ENCODE assay signal across 18 cellular contexts in the genomic region with DNA sequence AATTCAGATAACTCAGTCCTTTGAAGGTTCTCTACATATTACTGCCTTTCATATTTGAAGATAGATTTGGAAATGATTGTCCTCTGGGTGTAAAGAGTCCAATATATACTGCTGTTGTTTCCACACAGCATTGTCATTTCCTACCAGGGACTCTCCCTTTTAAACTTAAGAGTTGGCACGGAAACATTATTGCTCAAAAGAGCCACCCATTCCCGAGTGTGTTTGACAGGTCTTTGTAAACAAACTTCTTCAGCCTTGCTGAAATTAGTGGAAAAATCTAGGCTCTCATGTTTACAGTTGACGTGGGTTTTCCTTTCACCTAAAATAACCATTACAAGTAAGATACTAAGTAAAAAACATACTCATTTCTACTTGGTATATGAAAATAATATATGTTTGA.
A peak's percentile ranks its signal among the peaks of the same experiment; 100 is the strongest.
DNase-seq lines count a peak whose midpoint lies in the region; ATAC-seq and TF ChIP-seq lines count a peak whose summit lies in the region.
"Had no signal": no experiment of that assay in that cellular context is flagged by ENCODE, and none has a peak within 500 bp of the region (broad histone marks: within the 10 kb centered on the region; RNA-seq: fewer than 3 reads in every experiment).

No MANE protein-coding gene starts in this region.

- peak; percentile 54 for TF ChIP-seq EP300 in esophagus muscularis mucosa (IDR thresholded peaks at IDR 0.05)

- ATAC-seq in heart right ventricle = peak; percentile 14 to 58 (median 33)
- no peak for ATAC-seq in Right ventricle myocardium superior (ENCODE audit: poor library complexity)
- peak; percentile 56 for ATAC-seq in upper lobe of right lung
- no peak for ATAC-seq in HG02588 (IDR thresholded peaks at IDR 0.05; ENCODE audit: unreplicated experiment)
- ATAC-seq: activated CD8-positive, alpha-beta T cell treated with anti-CD3 and anti-CD28 coated beads for 36 hours; GM12878 had no signal

- no peak for DNase-seq in heart right ventricle
- no peak for DNase-seq in Right ventricle myocardium superior
- DNase-seq in esophagus muscularis mucosa (ENCODE audit: extremely low spot score) = no peak
- DNase-seq in upper lobe of right lung = no peak
- DNase-seq in COR-L47 (lab: John Stamatoyannopoulos, UW) = no peak
- no peak for DNase-seq in NCI-H1436 treated with DMSO at 0.1 percent for 48 hours (lab: John Stamatoyannopoulos, UW)
- DNase-seq: activated CD8-positive, alpha-beta T cell treated with anti-CD3 and anti-CD28 coated beads for 36 hours; activated naive CD8-positive, alpha-beta T cell treated with anti-CD3 and anti-CD28 coated beads for 36 hours; activated T-cell treated with anti-CD3 and anti-CD28 coated beads, Interleukin-2, amount 50 U/mL, for 48 hours; central memory CD4-positive, alpha-beta T cell; midbrain; NCI-H1048; NCI-H82; small intestine had no signal

- H3K9me3 Mint-ChIP-seq in nephron = no peaks in the 10 kb centered on the region
- H3K9me3 Mint-ChIP-seq: activated naive CD8-positive, alpha-beta T cell treated with anti-CD3 and anti-CD28 coated beads for 36 hours had no signal

- no peaks in the 10 kb centered on the region for H3K36me3 Mint-ChIP-seq in nephron (ENCODE audit: low read depth)
- H3K36me3 Mint-ChIP-seq: activated naive CD8-positive, alpha-beta T cell treated with anti-CD3 and anti-CD28 coated beads for 36 hours; IgD-negative memory B cell had no signal

- H3K4me1 ChIP-seq in heart right ventricle (peaks cover 4 to 83% (median 71%) of the 10 kb centered on the region in 9 donors), esophagus muscularis mucosa (peaks cover 56 to 80% (median 73%) of the 10 kb centered on the region in 4 donors), upper lobe of right lung (peaks cover 63% of the 10 kb centered on the region)

- intact Hi-C loops in heart right ventricle (cut with DNase I) (loop anchor here in 4 of 10 donors (5.0 to 10.0 kb wide), 4 partner anchors 64 to 231 kb away; partner anchors contain the start of gene LIMCH1 (in 1 of the 4)), Right ventricle myocardium superior (cut with DNase I) (no loop called here), esophagus muscularis mucosa (cut with DNase I) (loop anchor here (5.0 kb wide), 1 partner anchor 64 kb away; no protein-coding TSS in a partner anchor), upper lobe of right lung (cut with DNase I) (no loop called here)

- WGBS in heart right ventricle, 2 donors = 26 to 27% methylated on average over 3 of the region's 3 CpGs
- 18% methylated on average over 3 of the region's 3 CpGs for WGBS in esophagus muscularis mucosa

- no peak for TF ChIP-seq POLR2A in esophagus muscularis mucosa (IDR thresholded peaks at IDR 0.05; ENCODE audit: low read depth)

- H3K27ac ChIP-seq in heart right ventricle = peak overlapping the region; percentile 15 to 89 (median 69)
- H3K27ac ChIP-seq in esophagus muscularis mucosa (replicated peaks in 1 of 4) = peak overlapping the region; percentile 79 to 82 (median 80)
- peak overlapping the region; percentile 79 for H3K27ac ChIP-seq in upper lobe of right lung

- no peaks in the 10 kb centered on the region for H3K27me3 ChIP-seq in heart right ventricle
- no peaks in the 10 kb centered on the region for H3K27me3 ChIP-seq in esophagus muscularis mucosa
- no peaks in the 10 kb centered on the region for H3K27me3 ChIP-seq in upper lobe of right lung

- no peak overlapping the region for H3K4me3 Mint-ChIP-seq in nephron
- H3K4me3 Mint-ChIP-seq: activated CD8-positive, alpha-beta T cell treated with anti-CD3 and anti-CD28 coated beads for 36 hours; activated naive CD8-positive, alpha-beta T cell treated with anti-CD3 and anti-CD28 coated beads for 36 hours had no signal

- H3K4me3 ChIP-seq in heart right ventricle = no peak overlapping the region
- H3K4me3 ChIP-seq in esophagus muscularis mucosa = no peak overlapping the region
- H3K4me3 ChIP-seq in upper lobe of right lung = no peak overlapping the region
- H3K4me3 ChIP-seq: GM12878 had no signal

- H3K27ac Mint-ChIP-seq in nephron = peak overlapping the region; percentile 6 to 83 (median 53)
- H3K27ac Mint-ChIP-seq: activated CD8-positive, alpha-beta T cell treated with anti-CD3 and anti-CD28 coated beads for 36 hours; activated naive CD8-positive, alpha-beta T cell treated with anti-CD3 and anti-CD28 coated beads for 36 hours; IgD-negative memory B cell had no signal

- TF ChIP-seq CTCF in heart right ventricle (IDR thresholded peaks at IDR 0.05) (no peak), esophagus muscularis mucosa (IDR thresholded peaks at IDR 0.05) (no peak), nephron (IDR thresholded peaks at IDR 0.05; ENCODE audit: unreplicated experiment in 3 of 3) (no peak), upper lobe of right lung (IDR thresholded peaks at IDR 0.05) (no peak)

- H3K36me3 ChIP-seq in heart right ventricle = no peaks in the 10 kb centered on the region
- no peaks in the 10 kb centered on the region for H3K36me3 ChIP-seq in esophagus muscularis mucosa
- H3K36me3 ChIP-seq in upper lobe of right lung = no peaks in the 10 kb centered on the region

- H3K4me1 Mint-ChIP-seq in nephron = peaks cover 52% of the 10 kb centered on the region
- H3K4me1 Mint-ChIP-seq: activated naive CD8-positive, alpha-beta T cell treated with anti-CD3 and anti-CD28 coated beads for 36 hours; IgD-negative memory B cell had no signal

- H3K9me3 ChIP-seq in heart right ventricle (peaks cover 0 to 5% (median 0%) of the 10 kb centered on the region in 11 donors), esophagus muscularis mucosa (no peaks in the 10 kb centered on the region), upper lobe of right lung (no peaks in the 10 kb centered on the region)

- H3K27me3 Mint-ChIP-seq in nephron (ENCODE audit: low read depth) = peaks cover 24% of the 10 kb centered on the region
- H3K27me3 Mint-ChIP-seq: activated CD8-positive, alpha-beta T cell treated with anti-CD3 and anti-CD28 coated beads for 36 hours had no signal

Comparison
In these comparisons a context has a peak if more than half of its experiments do, and no peak if none do; other contexts are left out.
1. ATAC-seq: peak in heart right ventricle (8 of 8) and upper lobe of right lung (single experiment); none in Right ventricle myocardium superior (single experiment) and HG02588 (single experiment).
2. Peak in every context shown above with its lines, with median percentiles within 50 percentile points of each other: H3K27ac ChIP-seq.